Comparison of ENCODE assay signal across 19 cellular contexts in genomic region chr6:74857157-74857556, GRCh38.
A peak's percentile ranks its signal among the peaks of the same experiment; 100 is the strongest.
DNase-seq lines count a peak whose midpoint lies in the region; ATAC-seq and TF ChIP-seq lines count a peak whose summit lies in the region.
"Had no signal": no experiment of that assay in that cellular context is flagged by ENCODE, and none has a peak within 500 bp of the region (broad histone marks: within the 10 kb centered on the region; RNA-seq: fewer than 3 reads in every experiment).

No MANE protein-coding gene starts in this region.

- no peak overlapping the region for H3K27ac ChIP-seq in body of pancreas
- H3K27ac ChIP-seq: 22Rv1 had no signal

- TF ChIP-seq CTCF in body of pancreas (IDR thresholded peaks at IDR 0.05) (no peak), GM13977 (IDR thresholded peaks at IDR 0.05; ENCODE audit: extremely low read depth, insufficient read depth, missing control alignments) (no peak)

- H3K4me3 ChIP-seq in body of pancreas: no peak overlapping the region
- H3K4me3 ChIP-seq: GM23338 had no signal

- no peak for ATAC-seq in body of pancreas
- ATAC-seq: GM23338, HCT116 had no signal

- 71 to 76% methylated on average over 3 of the region's 3 CpGs for WGBS in body of pancreas, 2 donors

- peaks cover 4% of the 10 kb centered on the region for H3K4me1 ChIP-seq in body of pancreas

- no peaks in the 10 kb centered on the region for H3K9me3 ChIP-seq in body of pancreas

- no peaks in the 10 kb centered on the region for H3K27me3 ChIP-seq in body of pancreas

- in situ Hi-C loops in GM13977 (cut with MboI; ENCODE audit: low pct_unique_long_range_greater_than_20kb, low sequenced_read_pairs, unreplicated experiment): no loop called here

- no peaks in the 10 kb centered on the region for H3K36me3 ChIP-seq in body of pancreas (replicated peaks in 1 of 2; ENCODE audit: insufficient read depth in 1 of 2, low read depth in 2 of 2)

- intact Hi-C loops in body of pancreas (cut with DNase I): no loop called here

- DNase-seq in DMS53 (lab: John Stamatoyannopoulos, UW) (peak; percentile 25), DMS53 treated with DMSO at 0.1 percent for 48 hours (lab: John Stamatoyannopoulos, UW; ENCODE audit: unreplicated experiment) (no peak), LoVo (ENCODE audit: low spot score) (peak; percentile 32), kidney tubule cell (ENCODE audit: low spot score) (peak; percentile 17), renal cortical epithelial cell (ENCODE audit: low read depth) (peak; percentile 75), Ammon's horn (ENCODE audit: low spot score) (no peak), body of pancreas (no peak), GM13977 (ENCODE audit: low spot score) (no peak)
- DNase-seq: ACHN; AML-193; C1 segment of cervical spinal cord; CD4-positive, alpha-beta memory T cell; COR-L47; DMS 273 treated with DMSO at 0.1 percent for 48 hours; DND-41; H9 had no signal

- TF ChIP-seq POLR2A in body of pancreas (IDR thresholded peaks at IDR 0.05): no peak

Comparison
In these comparisons a context has a peak if more than half of its experiments do, and no peak if none do; other contexts are left out.
1. DNase-seq: peak in DMS53 (single experiment), LoVo (single experiment), kidney tubule cell (single experiment) and renal cortical epithelial cell (single experiment); none in DMS53 treated with DMSO at 0.1 percent for 48 hours (single experiment), Ammon's horn (single experiment), body of pancreas (0 of 4) and GM13977 (single experiment).